ENCODE assay signal across 8 cellular contexts in the genomic region with DNA sequence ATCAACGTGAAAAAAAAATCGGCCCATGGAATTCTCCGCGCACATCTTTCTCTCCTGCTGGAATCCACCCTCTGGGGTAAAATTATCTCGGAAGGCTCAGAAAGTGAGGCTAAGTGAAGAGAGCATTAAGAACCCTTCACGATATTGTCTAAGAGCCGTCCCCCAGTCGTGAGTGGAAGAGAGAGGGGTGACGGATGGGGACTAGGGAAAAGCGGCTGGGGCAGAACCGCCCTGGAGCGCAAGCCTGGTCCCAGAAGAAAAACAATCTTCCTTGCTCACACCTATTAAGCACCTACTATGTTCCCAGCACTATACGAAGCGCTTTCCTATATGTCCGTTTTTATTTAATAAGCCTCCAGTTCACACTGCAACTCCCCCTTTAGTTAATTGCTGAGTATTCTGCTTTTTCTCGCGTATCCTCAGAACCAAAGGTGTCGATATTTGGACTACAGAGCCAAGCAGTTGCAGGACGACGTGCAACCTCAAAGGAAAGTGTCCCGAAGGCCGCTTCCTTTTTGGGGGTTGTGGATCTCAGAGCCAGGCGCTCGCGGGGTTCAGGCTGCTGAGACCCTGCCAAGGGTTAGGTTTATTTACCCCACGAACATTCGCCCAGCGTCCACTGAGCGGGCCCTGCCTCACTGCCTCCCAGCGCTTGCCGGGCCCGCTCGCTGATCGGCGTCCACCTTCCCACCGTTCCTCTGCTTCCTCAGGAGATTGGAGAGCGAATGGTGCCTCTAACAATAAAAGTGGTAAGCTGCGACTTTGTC. TPM values are rescaled to one million over a fixed set of nuclear protein-coding genes. Genes with fewer than 3 reads are reported as not detected.
A peak's percentile ranks its signal among the peaks of the same experiment; 100 is the strongest.
DNase-seq lines count a peak whose midpoint lies in the region; ATAC-seq and TF ChIP-seq lines count a peak whose summit lies in the region.

No MANE protein-coding gene starts in this region.

- H3K4me3 ChIP-seq in iPS-11a (ENCODE audit: low read depth, low read length) (peak overlapping the region; percentile 38), smooth muscle cell (peak overlapping the region; percentile 45)

- H3K9ac ChIP-seq in smooth muscle cell (ENCODE audit: low read depth): no peak overlapping the region

- no peaks in the 10 kb centered on the region for H3K4me1 ChIP-seq in smooth muscle cell (ENCODE audit: low read depth)

- H3K36me3 ChIP-seq in smooth muscle cell (ENCODE audit: low read depth): no peaks in the 10 kb centered on the region

- H3K9me3 ChIP-seq in smooth muscle cell (replicated peaks; ENCODE audit: low read depth): no peaks in the 10 kb centered on the region

- peaks cover 49% of the 10 kb centered on the region for H3K27me3 ChIP-seq in smooth muscle cell (ENCODE audit: low read depth)

- H3K79me2 ChIP-seq in smooth muscle cell (ENCODE audit: low read depth): no peaks in the 10 kb centered on the region

- no peaks in the 10 kb centered on the region for H4K20me1 ChIP-seq in smooth muscle cell (ENCODE audit: low read depth)

- WGBS in smooth muscle cell (ENCODE audit: low lambda C conversion rate): 18% methylated on average over 38 of the region's 38 CpGs

- DNase-seq in activated naive CD4-positive, alpha-beta T cell treated with anti-CD3 and anti-CD28 coated beads, Interleukin-2, amount 50 U/mL, for 72 hours (ENCODE audit: low spot score in 2 of 2): no peak
- DNase-seq in smooth muscle cell (lab: John Stamatoyannopoulos, UW; ENCODE audit: unreplicated experiment) (no peak), NCI-H2107 (lab: John Stamatoyannopoulos, UW) (no peak)

- H2AFZ ChIP-seq in smooth muscle cell (ENCODE audit: low read depth): peak overlapping the region; percentile 78

- TF ChIP-seq CTCF in smooth muscle cell (IDR thresholded peaks at IDR 0.05; ENCODE audit: borderline replicate concordance, insufficient read depth, poor library complexity, severe bottlenecking): no peak

- H3F3A ChIP-seq in smooth muscle cell (ENCODE audit: low read depth): no peaks in the 10 kb centered on the region

- H3K9me3 Mint-ChIP-seq in activated naive CD4-positive, alpha-beta T cell treated with anti-CD3 and anti-CD28 coated beads, Interleukin-2, amount 50 U/mL, for 72 hours: no peaks in the 10 kb centered on the region

- H3K4me2 ChIP-seq in smooth muscle cell: peak overlapping the region; percentile 83

- no peak overlapping the region for H3K27ac ChIP-seq in smooth muscle cell (ENCODE audit: low read depth)

- no peak overlapping the region for H3K27ac Mint-ChIP-seq in activated naive CD4-positive, alpha-beta T cell treated with anti-CD3 and anti-CD28 coated beads, Interleukin-2, amount 50 U/mL, for 72 hours

- peaks cover 11 to 19% of the 10 kb centered on the region in 2 donors for H3K36me3 Mint-ChIP-seq in activated naive CD4-positive, alpha-beta T cell treated with anti-CD3 and anti-CD28 coated beads, Interleukin-2, amount 50 U/mL, for 72 hours

- ATAC-seq in HG02642 (IDR thresholded peaks at IDR 0.05; ENCODE audit: poor library complexity, unreplicated experiment) (peak; percentile 47), HG03175 (IDR thresholded peaks at IDR 0.05; ENCODE audit: unreplicated experiment) (no peak), GM18873 (IDR thresholded peaks at IDR 0.05; ENCODE audit: low FRiP score, unreplicated experiment) (no peak), HG02973 (IDR thresholded peaks at IDR 0.05; ENCODE audit: unreplicated experiment) (no peak)
- ATAC-seq in activated naive CD4-positive, alpha-beta T cell treated with anti-CD3 and anti-CD28 coated beads, Interleukin-2, amount 50 U/mL, for 72 hours: peak; percentile 31 to 55

RNA-seq across cellular contexts. Expression of gene MGARP, which starts 0.9 kb away (rescaled TPM):
- total RNA-seq in activated naive CD4-positive, alpha-beta T cell treated with anti-CD3 and anti-CD28 coated beads, Interleukin-2, amount 50 U/mL, for 72 hours: under 1 TPM; 0.27 to 0.31 TPM
- total RNA-seq in smooth muscle cell: 0.36 TPM in 1 of 2 replicates, not detected in the other
- 0.21 and 0.39 TPM in 2 replicates for polyA plus RNA-seq in smooth muscle cell

RNA-seq across cellular contexts. Expression of gene NAA15, which starts 22.2 kb away (rescaled TPM):
- 10 to 100 TPM; 71.0 to 86.6 TPM for total RNA-seq in activated naive CD4-positive, alpha-beta T cell treated with anti-CD3 and anti-CD28 coated beads, Interleukin-2, amount 50 U/mL, for 72 hours
- total RNA-seq in smooth muscle cell: 27.0 and 36.7 TPM in 2 replicates
- polyA plus RNA-seq in smooth muscle cell: 20.5 and 21.7 TPM in 2 replicates

RNA-seq across cellular contexts. Expression of gene NDUFC1, which starts 23.1 kb away (rescaled TPM):
- 10 to 100 TPM; 29.8 to 47.5 TPM for total RNA-seq in activated naive CD4-positive, alpha-beta T cell treated with anti-CD3 and anti-CD28 coated beads, Interleukin-2, amount 50 U/mL, for 72 hours
- total RNA-seq in smooth muscle cell: 54.0 and 56.8 TPM in 2 replicates
- polyA plus RNA-seq in smooth muscle cell: 169 and 196 TPM in 2 replicates

Comparison
In these comparisons a context has a peak if more than half of its experiments do, and no peak if none do; other contexts are left out.
1. ATAC-seq: peak in HG02642 (single experiment) and activated naive CD4-positive, alpha-beta T cell treated with anti-CD3 and anti-CD28 coated beads, Interleukin-2, amount 50 U/mL, for 72 hours (2 of 2); none in HG03175 (single experiment), GM18873 (single experiment) and HG02973 (single experiment).